ENCODE assay signal across 8 cellular contexts in genomic region chr16:69567031-69567680, GRCh38. TPM values are rescaled to one million over a fixed set of nuclear protein-coding genes. Genes with fewer than 3 reads are reported as not detected.
DNase-seq lines count a peak whose midpoint lies in the region; ATAC-seq and TF ChIP-seq lines count a peak whose summit lies in the region.

No MANE protein-coding gene starts in this region.

- no peak overlapping the region for H2BK12ac ChIP-seq in mesenchymal stem cell (ENCODE audit: low read length in 2 of 2)

- H4K91ac ChIP-seq in mesenchymal stem cell (ENCODE audit: low read length), result no peak overlapping the region

- peaks cover 15% of the 10 kb centered on the region for H3K4me1 ChIP-seq in SJSA1 (replicated peaks)
- peaks cover 4% of the 10 kb centered on the region for H3K4me1 ChIP-seq in mesenchymal stem cell (ENCODE audit: control insufficient read depth, insufficient read depth, low read depth, low read length)
- peaks cover 14 to 66% (median 32%) of the 10 kb centered on the region in 4 donors for H3K4me1 ChIP-seq in transverse colon

- TF ChIP-seq EP300 in transverse colon (IDR thresholded peaks at IDR 0.05; ENCODE audit: low read depth), result no peak

- peak; percentile 30 for DNase-seq in stimulated activated CD4-positive, alpha-beta T cell treated with anti-CD3 and anti-CD28 coated beads, Interleukin-15, amount 100 ng/mL, for 24 hours
- no peak for DNase-seq in stimulated activated CD4-positive, alpha-beta T cell treated with anti-CD3 and anti-CD28 coated beads, Interleukin-4, amount 100 ng/mL, for 4 hours
- DNase-seq in SJSA1 (ENCODE audit: low read depth in 1 of 2, low spot score in 2 of 2) (peak in 1 of 2 experiments; percentile 61), dermis blood vessel endothelial cell (peak; percentile 48), mesenchymal stem cell (no peak), transverse colon (no peak)

- peak in 2 of 5 experiments; percentile 23 to 35 for TF ChIP-seq CTCF in transverse colon (IDR thresholded peaks at IDR 0.05)

- intact Hi-C loops in transverse colon (cut with DNase I; ENCODE audit: low total_unique reads), result loop anchor here (10.0 kb wide), 1 partner anchor 172 kb away; no protein-coding TSS in a partner anchor

- H2BK15ac ChIP-seq in mesenchymal stem cell (ENCODE audit: low read depth, poor library complexity, severe bottlenecking), result no peak overlapping the region

- peak overlapping the region; percentile 87 for H3K4me2 ChIP-seq in mesenchymal stem cell (ENCODE audit: low read length, poor library complexity, severe bottlenecking)

- ATAC-seq in HG02852 (IDR thresholded peaks at IDR 0.05; ENCODE audit: unreplicated experiment), result no peak
- no peak for ATAC-seq in HG03460 (IDR thresholded peaks at IDR 0.05; ENCODE audit: unreplicated experiment)

- peak overlapping the region in 1 of 2 experiments; percentile 67 for H3K4ac ChIP-seq in mesenchymal stem cell (ENCODE audit: low read depth in 1 of 2, low read length in 2 of 2)

- H3K27ac ChIP-seq in SJSA1 (peak overlapping the region; percentile 77), mesenchymal stem cell (ENCODE audit: low read length, poor library complexity, severe bottlenecking) (peak overlapping the region; percentile 96), transverse colon (peak overlapping the region; percentile 98 to 99 (median 98))

- H3K9me3 ChIP-seq in SJSA1 (replicated peaks) (no peaks in the 10 kb centered on the region; the same call in 1 of the 2 replicates), mesenchymal stem cell (ENCODE audit: control insufficient read depth, low read length) (no peaks in the 10 kb centered on the region), transverse colon (no peaks in the 10 kb centered on the region)

- H4K8ac ChIP-seq in mesenchymal stem cell (ENCODE audit: low read length), result no peak overlapping the region

- 5% methylated on average over 3 of the region's 7 CpGs for WGBS in mesenchymal stem cell
- WGBS in transverse colon (ENCODE audit: low coverage in 1 of 2), 2 donors, result 0 to 1% methylated on average over 4 to 7 of the region's 7 CpGs

- in situ Hi-C loops in transverse colon (cut with MboI; ENCODE audit: low pct_ligation_motif_present in 1 of 4, low pct_unique_long_range_greater_than_20kb in 1 of 4, low sequenced_read_pairs in 3 of 4), result no loop called here

- no peak overlapping the region for H3K14ac ChIP-seq in mesenchymal stem cell (ENCODE audit: low read length in 2 of 2)

- peak overlapping the region; percentile 91 for H3K4me3 ChIP-seq in SJSA1
- peak overlapping the region; percentile 88 to 100 for H3K4me3 ChIP-seq in mesenchymal stem cell (ENCODE audit: insufficient read depth in 1 of 2, low read depth in 1 of 2, low read length in 2 of 2)
- peak overlapping the region; percentile 85 to 100 (median 94) for H3K4me3 ChIP-seq in transverse colon

- H3K79me1 ChIP-seq in mesenchymal stem cell (replicated peaks; ENCODE audit: low read length, poor library complexity, severe bottlenecking), result peaks cover 1% of the 10 kb centered on the region

- no peak overlapping the region for H2AK5ac ChIP-seq in mesenchymal stem cell (ENCODE audit: low read length, severe bottlenecking)

- H3K18ac ChIP-seq in mesenchymal stem cell (ENCODE audit: low read depth in 1 of 2, low read length in 2 of 2), result peak overlapping the region in 1 of 2 experiments; percentile 100

- TF ChIP-seq POLR2A in transverse colon (IDR thresholded peaks at IDR 0.05), result no peak

- H3K27me3 ChIP-seq in SJSA1 (replicated peaks) (no peaks in the 10 kb centered on the region), mesenchymal stem cell (ENCODE audit: control insufficient read depth in 1 of 2, insufficient read depth in 1 of 2, low read length in 2 of 2) (no peaks in the 10 kb centered on the region), transverse colon (no peaks in the 10 kb centered on the region)

- peak overlapping the region; percentile 96 for H3K9ac ChIP-seq in mesenchymal stem cell (ENCODE audit: low read length)

- peak overlapping the region in 1 of 2 experiments; percentile 72 for H3K23ac ChIP-seq in mesenchymal stem cell (ENCODE audit: low read length in 2 of 2)

- no peak overlapping the region for H2BK5ac ChIP-seq in mesenchymal stem cell (ENCODE audit: low read depth, low read length, poor library complexity, severe bottlenecking)

- H2BK120ac ChIP-seq in mesenchymal stem cell (ENCODE audit: low read depth, low read length), result no peak overlapping the region

- H2AFZ ChIP-seq in mesenchymal stem cell (ENCODE audit: low read depth, low read length), result no peak overlapping the region

- H3K36me3 ChIP-seq in SJSA1 (peaks cover 33% of the 10 kb centered on the region), mesenchymal stem cell (ENCODE audit: control insufficient read depth in 1 of 2, insufficient read depth in 2 of 2, low read depth in 1 of 2, low read length in 2 of 2) (peaks cover 0 to 24% of the 10 kb centered on the region in 2 experiments), transverse colon (no peaks in the 10 kb centered on the region)

RNA-seq across cellular contexts. Expression of gene NFAT5, which starts 1.4 kb away (rescaled TPM):
- total RNA-seq in SJSA1 (2014; rRNA removed; shearing (Covaris generic)), result 8.3 and 9.0 TPM in 2 replicates
- total RNA-seq in dermis blood vessel endothelial cell (30.5 and 46.1 TPM in 2 replicates), transverse colon (100 to 1,000 TPM in 2 of 4 donors, 10 to 100 TPM in 2; 37.3 to 131 (median 88.8) TPM)
- polyA plus RNA-seq in mesenchymal stem cell (2013, experiment 1 of 2), result 30.9 TPM
- 25.5 TPM for polyA plus RNA-seq in mesenchymal stem cell (2013, experiment 2 of 2)

Comparison
In these comparisons a context has a peak if more than half of its experiments do, and no peak if none do; other contexts are left out.
1. DNase-seq: peak in stimulated activated CD4-positive, alpha-beta T cell treated with anti-CD3 and anti-CD28 coated beads, Interleukin-15, amount 100 ng/mL, for 24 hours (single experiment) and dermis blood vessel endothelial cell (single experiment); none in stimulated activated CD4-positive, alpha-beta T cell treated with anti-CD3 and anti-CD28 coated beads, Interleukin-4, amount 100 ng/mL, for 4 hours (0 of 2), mesenchymal stem cell (single experiment) and transverse colon (single experiment).
2. Peak in every context shown above with its lines, with median percentiles within 50 percentile points of each other: H3K27ac ChIP-seq and H3K4me3 ChIP-seq.